Comparison of ENCODE assay signal across 8 cellular contexts in genomic region chr1:112715264-112716053, GRCh38. TPM values are rescaled to one million over a fixed set of nuclear protein-coding genes. Genes with fewer than 3 reads are reported as not detected.
A peak's percentile ranks its signal among the peaks of the same experiment; 100 is the strongest.
DNase-seq lines count a peak whose midpoint lies in the region; ATAC-seq and TF ChIP-seq lines count a peak whose summit lies in the region.

TSS of gene PPM1J (minus strand) at chr1:112715332. CDS start at chr1:112715301, 31 bp downstream.

- H3K36me3 Mint-ChIP-seq in Calu3 (ENCODE audit: insufficient read depth, unreplicated experiment): peaks cover 18% of the 10 kb centered on the region

- peak; percentile 74 for ATAC-seq in GM21381 (IDR thresholded peaks at IDR 0.05; ENCODE audit: unreplicated experiment)

- TF ChIP-seq CTCF in Calu3 (IDR thresholded peaks at IDR 0.05; ENCODE audit: unreplicated experiment): no peak
- TF ChIP-seq CTCF in OCI-LY7 (conservative IDR thresholded peaks at IDR 0.05; ENCODE audit: low read length): no peak

- H4K20me1 ChIP-seq in OCI-LY7 (ENCODE audit: insufficient read depth, low read length): no peaks in the 10 kb centered on the region

- POLR2A ChIA-PET in OCI-LY7 (lab: Charles Lee): interaction anchor here (0.5 to 1.8 kb wide), 13 partner anchors 11 to 1155 kb away, joined by 3 to 7 read pairs (median 5); no protein-coding TSS in a partner anchor

- peaks cover 7% of the 10 kb centered on the region for H3K4me1 Mint-ChIP-seq in Calu3 (ENCODE audit: low read depth, unreplicated experiment)

- peaks cover 21% of the 10 kb centered on the region for H3K27me3 Mint-ChIP-seq in Calu3 (ENCODE audit: unreplicated experiment)

- no peaks in the 10 kb centered on the region for H3K9me3 Mint-ChIP-seq in Calu3 (ENCODE audit: low read depth, unreplicated experiment)

- H3K4me3 ChIP-seq in OCI-LY7 (ENCODE audit: low read depth, low read length, poor library complexity, severe bottlenecking): peak within 1 kb of the TSS; percentile 78

- no peaks in the 10 kb centered on the region for H3K36me3 ChIP-seq in OCI-LY7 (ENCODE audit: insufficient read depth, low read length)

- no peak for TF ChIP-seq POLR2A in erythroblast (IDR thresholded peaks at IDR 0.05; ENCODE audit: low read length)

- intact Hi-C loops in Calu3 (cut with micrococcal nuclease; ENCODE audit: unreplicated experiment): loop anchor here (1.0 to 5.0 kb wide), 3 partner anchors 89 to 962 kb away; no protein-coding TSS in a partner anchor
- intact Hi-C loops in OCI-LY7 (cut with micrococcal nuclease; ENCODE audit: unreplicated experiment): loop anchor here (1.0 to 5.0 kb wide), 6 partner anchors 89 to 962 kb away; partner anchors contain the start of genes CAPZA1, LRIG2 and ST7L

- peak within 1 kb of the TSS; percentile 83 for H2AFZ ChIP-seq in OCI-LY7 (ENCODE audit: low read length)

- no peaks in the 10 kb centered on the region for H3K9me3 ChIP-seq in OCI-LY7 (ENCODE audit: low read length)

- H3K4me1 ChIP-seq in OCI-LY7 (ENCODE audit: insufficient read depth, low read length, poor library complexity, severe bottlenecking): peaks cover 20% of the 10 kb centered on the region

- CTCF ChIA-PET in Calu3 (lab: Charles Lee): interaction anchor here (0.6 to 2.7 kb wide), 9 partner anchors 9 to 358 kb away, joined by 3 to 27 read pairs (median 5); partner anchors contain the start of genes LRIG2 and RHOC
- CTCF ChIA-PET in OCI-LY7 (lab: Charles Lee; ENCODE audit: unreplicated experiment): interaction anchor here (0.5 to 1.7 kb wide), 6 partner anchors 10 to 357 kb away, joined by 3 to 5 read pairs (median 3); partner anchors contain the start of gene LRIG2

- H3K27ac Mint-ChIP-seq in Calu3 (ENCODE audit: unreplicated experiment): no peak within 1 kb of the TSS

- peak; percentile 97 for DNase-seq in Calu3
- DNase-seq in HS-5 (ENCODE audit: low read depth): peak; percentile 75
- peak; percentile 94 for DNase-seq in OCI-LY7 (ENCODE audit: low spot score)
- DNase-seq in activated T-cell treated with anti-CD3 and anti-CD28 coated beads for 24 hours (ENCODE audit: low read depth): peak; percentile 88
- peak; percentile 95 to 97 for DNase-seq in erythroblast (lab: John Stamatoyannopoulos, UW)
- DNase-seq in mucosa of gallbladder (ENCODE audit: low spot score): peak; percentile 97
- peak; percentile 94 to 98 for DNase-seq in stimulated activated CD8-positive, alpha-beta memory T cell treated with anti-CD3 and anti-CD28 coated beads, Interleukin-2, amount 100 ng/mL, for 48 hours (ENCODE audit: low read depth in 2 of 2)

- H3K4me3 Mint-ChIP-seq in Calu3 (ENCODE audit: low read depth, unreplicated experiment): peak within 1 kb of the TSS; percentile 71

- BruUV-seq in Calu3 (replicated peaks; lab: Mats Ljungman, UMichigan) (no TSS peak), OCI-LY7 (replicated peaks; lab: Mats Ljungman, UMichigan) (no TSS peak)

- peak within 1 kb of the TSS; percentile 97 for H3K4me2 ChIP-seq in OCI-LY7 (ENCODE audit: low read length)

- no peaks in the 10 kb centered on the region for H3K79me2 ChIP-seq in OCI-LY7 (ENCODE audit: insufficient read depth, low read depth, low read length)

- H3K9me2 ChIP-seq in OCI-LY7 (ENCODE audit: insufficient read depth, low read length): no peaks in the 10 kb centered on the region

- no peak within 1 kb of the TSS for H3K27ac ChIP-seq in OCI-LY7 (ENCODE audit: low read depth, low read length, poor library complexity, severe bottlenecking)

RNA-seq across cellular contexts. Expression of gene PPM1J, which starts in this region (rescaled TPM):
- 1.3 and 2.2 TPM in 2 replicates for total RNA-seq in Calu3 (2022)
- 1.4 and 1.5 TPM in 2 replicates for total RNA-seq in OCI-LY7 (2014; rRNA removed; shearing (Covaris generic))
- total RNA-seq in OCI-LY7 (2022): 3.7 and 4.2 TPM in 2 replicates
- 1.1 TPM for total RNA-seq in mucosa of gallbladder
